Comparison of ENCODE assay signal across 8 cellular contexts in genomic region chr3:141925677-141926076, GRCh38. TPM values are rescaled to one million over a fixed set of nuclear protein-coding genes. Genes with fewer than 3 reads are reported as not detected.
DNase-seq lines count a peak whose midpoint lies in the region; ATAC-seq, FAIRE-seq and TF ChIP-seq lines count a peak whose summit lies in the region.
"Not testable (repeated sequence)": the region's sequence is repeated elsewhere in the genome, so short reads cannot be mapped to it uniquely, and the experiment has no call there.

No MANE protein-coding gene starts in this region.

- H3F3A ChIP-seq in PC-9 (ENCODE audit: insufficient read depth, low read depth), result not testable (repeated sequence)

- H3K9me3 Mint-ChIP-seq in Calu3 (ENCODE audit: low read depth, unreplicated experiment); activated T-cell treated with anti-CD3 and anti-CD28 coated beads, Interleukin-2, amount 50 U/mL, for 72 hours; glutamatergic neuron (ENCODE audit: unreplicated experiment): not testable (repeated sequence)

- not testable (repeated sequence) for H3K4me1 ChIP-seq in HCT116 (ENCODE audit: control insufficient read depth in 1 of 2, insufficient read depth in 2 of 2, low read length in 2 of 2); PC-9 (replicated peaks; ENCODE audit: insufficient read depth); HepG2 (ENCODE audit: insufficient read depth, low read length)

- RAD21 ChIA-PET in HCT116 (lab: Charles Lee; ENCODE audit: low non-redundant PET in 1 of 2, low total read pairs in 2 of 2, uncharacterized antibody in 2 of 2, unreplicated experiment in 2 of 2), result not testable (repeated sequence)

- TF ChIP-seq RAD21 in HCT116 (IDR thresholded peaks at IDR 0.05; ENCODE audit: low read depth); HepG2 (CRISPR knock-in tag; IDR thresholded peaks at IDR 0.05): not testable (repeated sequence)

- not testable (repeated sequence) for DNase-seq in Calu3; HCT116 (ENCODE audit: low read depth, low spot score); PC-9; activated T-cell treated with anti-CD3 and anti-CD28 coated beads, Interleukin-2, amount 50 U/mL, for 72 hours; bronchial epithelial cell (ENCODE audit: low read depth); glutamatergic neuron; HepG2 (ENCODE audit: low spot score); omental fat pad (ENCODE audit: low spot score)

- ATAC-seq in HCT116; activated T-cell treated with anti-CD3 and anti-CD28 coated beads, Interleukin-2, amount 50 U/mL, for 72 hours (replicated peaks in 1 of 2); HepG2: not testable (repeated sequence)
- ATAC-seq in omental fat pad (ENCODE audit: low FRiP score), result peak; percentile 38

- H4K20me1 ChIP-seq in HCT116 (ENCODE audit: insufficient read depth); PC-9 (ENCODE audit: insufficient read depth); HepG2 (ENCODE audit: insufficient read depth, low read length): not testable (repeated sequence)

- BruUV-seq in Calu3 (replicated peaks; lab: Mats Ljungman, UMichigan) (TSS peak; percentile 96), HCT116 (replicated peaks; lab: Mats Ljungman, UMichigan) (TSS peak; percentile 70), PC-9 (replicated peaks; lab: Mats Ljungman, UMichigan) (TSS peak; percentile 49), HepG2 (replicated peaks; lab: Mats Ljungman, UMichigan) (TSS peak; percentile 64)

- not testable (repeated sequence) for H3K4me3 ChIP-seq in HCT116 (replicated peaks in 1 of 2; ENCODE audit: low read depth in 1 of 2, low read length in 2 of 2); PC-9; bronchial epithelial cell (ENCODE audit: low read depth, low read length); HepG2 (replicated peaks in 1 of 3; ENCODE audit: insufficient read depth in 1 of 3, low read depth in 2 of 3, low read length in 3 of 3)

- CTCF ChIA-PET in Calu3 (lab: Charles Lee); HCT116 (lab: Charles Lee); PC-9 (lab: Charles Lee); HepG2 (lab: Yijun Ruan, JAX; ENCODE audit: low intra/inter-chr PET ratio, low total read pairs): not testable (repeated sequence)

- H3K36me3 ChIP-seq in HCT116 (ENCODE audit: control insufficient read depth in 1 of 2, insufficient read depth in 2 of 2, low read length in 2 of 2) (peaks cover 13 to 20% of the 10 kb centered on the region in 2 experiments), HepG2 (replicated peaks in 1 of 2; ENCODE audit: control insufficient read depth in 1 of 2, insufficient read depth in 2 of 2, low read length in 2 of 2) (peaks cover 6 to 17% of the 10 kb centered on the region in 2 experiments; a peak in 2 of 5 replicates)
- not testable (repeated sequence) for H3K36me3 ChIP-seq in PC-9 (ENCODE audit: low read depth); bronchial epithelial cell (ENCODE audit: control insufficient read depth, insufficient read depth, low read length)

- H3K9ac ChIP-seq in HCT116 (ENCODE audit: low read length); HepG2 (ENCODE audit: insufficient read depth, low read depth, low read length): not testable (repeated sequence)

- not testable (repeated sequence) for H3K27me3 Mint-ChIP-seq in Calu3 (ENCODE audit: unreplicated experiment); activated T-cell treated with anti-CD3 and anti-CD28 coated beads, Interleukin-2, amount 50 U/mL, for 72 hours (ENCODE audit: low read depth); glutamatergic neuron (ENCODE audit: unreplicated experiment)

- not testable (repeated sequence) for H3K9me2 ChIP-seq in HCT116 (ENCODE audit: insufficient read depth); PC-9 (ENCODE audit: insufficient read depth)

- H3K27ac ChIP-seq in HCT116 (ENCODE audit: low read depth, low read length); PC-9; HepG2 (ENCODE audit: extremely low read length, insufficient read depth, low read length): not testable (repeated sequence)

- H3K27me3 ChIP-seq in HCT116 (ENCODE audit: insufficient read depth, low read length); PC-9 (ENCODE audit: insufficient read depth, low read depth); bronchial epithelial cell (ENCODE audit: control insufficient read depth, insufficient read depth, low read length); HepG2 (ENCODE audit: control insufficient read depth in 1 of 2, insufficient read depth in 2 of 2, low read length in 2 of 2): not testable (repeated sequence)

- H3K9me3 ChIP-seq in HCT116 (ENCODE audit: control insufficient read depth in 1 of 2, insufficient read depth in 1 of 2, low read depth in 1 of 2, low read length in 2 of 2); PC-9 (ENCODE audit: insufficient read depth, low read depth); HepG2 (ENCODE audit: low read length): not testable (repeated sequence)

- in situ Hi-C loops in HepG2 (cut with HindIII; ENCODE audit: extremely low pct_ligation_motif_present, low pct_unique_long_range_greater_than_20kb), result not testable (repeated sequence)

- not testable (repeated sequence) for H3K4me3 Mint-ChIP-seq in Calu3 (ENCODE audit: low read depth, unreplicated experiment); activated T-cell treated with anti-CD3 and anti-CD28 coated beads, Interleukin-2, amount 50 U/mL, for 72 hours; glutamatergic neuron (ENCODE audit: unreplicated experiment)

- TF ChIP-seq CTCF in Calu3 (IDR thresholded peaks at IDR 0.05; ENCODE audit: unreplicated experiment); HCT116 (IDR thresholded peaks at IDR 0.05 in 2 of 3, conservative IDR thresholded peaks at IDR 0.05 in 1 of 3; ENCODE audit: borderline replicate concordance in 1 of 3, insufficient read depth in 1 of 3, low read depth in 2 of 3, low read length in 2 of 3); PC-9 (conservative IDR thresholded peaks at IDR 0.05); bronchial epithelial cell (IDR thresholded peaks at IDR 0.05; ENCODE audit: insufficient read depth, low read length, severe bottlenecking); glutamatergic neuron (IDR thresholded peaks at IDR 0.05; ENCODE audit: partially characterized antibody, unreplicated experiment); HepG2 (CRISPR knock-in tag; IDR thresholded peaks at IDR 0.05); omental fat pad (IDR thresholded peaks at IDR 0.05): not testable (repeated sequence)

- TF ChIP-seq EP300 in HepG2 (IDR thresholded peaks at IDR 0.05; ENCODE audit: low read depth in 2 of 2, low read length in 2 of 2); HepG2 (CRISPR knock-in tag; IDR thresholded peaks at IDR 0.05; ENCODE audit: borderline replicate concordance): not testable (repeated sequence)

- not testable (repeated sequence) for H2AFZ ChIP-seq in HCT116 (ENCODE audit: low read depth, low read length, poor library complexity, severe bottlenecking); PC-9; HepG2 (ENCODE audit: low read length)

- not testable (repeated sequence) for H3K79me2 ChIP-seq in HCT116 (ENCODE audit: insufficient read depth, low read length); PC-9 (ENCODE audit: low read depth); HepG2 (ENCODE audit: insufficient read depth, low read length)

- intact Hi-C loops in Calu3 (cut with micrococcal nuclease; ENCODE audit: unreplicated experiment); HCT116 (cut with micrococcal nuclease); PC-9 (cut with micrococcal nuclease; ENCODE audit: unreplicated experiment); HepG2 (cut with micrococcal nuclease; ENCODE audit: unreplicated experiment): not testable (repeated sequence)

- not testable (repeated sequence) for TF ChIP-seq POLR2A in HCT116 (IDR thresholded peaks at IDR 0.05; ENCODE audit: borderline replicate concordance, extremely low read depth, insufficient read depth, insufficient read length); HepG2 (IDR thresholded peaks at IDR 0.05; ENCODE audit: insufficient read depth in 1 of 2, low read depth in 2 of 2, low read length in 2 of 2)

- FAIRE-seq in bronchial epithelial cell (lab: Jason Lieb, UNC) (peak; percentile 89), HepG2 (lab: Jason Lieb, UNC) (peak; percentile 48)

- H3K4me1 Mint-ChIP-seq in Calu3 (ENCODE audit: low read depth, unreplicated experiment); activated T-cell treated with anti-CD3 and anti-CD28 coated beads, Interleukin-2, amount 50 U/mL, for 72 hours (ENCODE audit: low read depth); glutamatergic neuron (ENCODE audit: low read depth, unreplicated experiment): not testable (repeated sequence)

- peaks cover 26% of the 10 kb centered on the region for H3K36me3 Mint-ChIP-seq in Calu3 (ENCODE audit: insufficient read depth, unreplicated experiment)
- H3K36me3 Mint-ChIP-seq in activated T-cell treated with anti-CD3 and anti-CD28 coated beads, Interleukin-2, amount 50 U/mL, for 72 hours (ENCODE audit: insufficient read depth in 2 of 2), result peaks cover 6 to 25% of the 10 kb centered on the region in 2 donors
- peaks cover 18% of the 10 kb centered on the region for H3K36me3 Mint-ChIP-seq in glutamatergic neuron (ENCODE audit: unreplicated experiment)

- H3K4me2 ChIP-seq in HCT116 (ENCODE audit: low read length); PC-9; HepG2 (ENCODE audit: low read depth, low read length): not testable (repeated sequence)

- POLR2A ChIA-PET in HCT116 (lab: Charles Lee); PC-9 (lab: Charles Lee; ENCODE audit: unreplicated experiment); HepG2 (lab: Yijun Ruan, JAX): not testable (repeated sequence)

- H3K27ac Mint-ChIP-seq in Calu3 (ENCODE audit: unreplicated experiment), result not testable (repeated sequence)
- H3K27ac Mint-ChIP-seq in activated T-cell treated with anti-CD3 and anti-CD28 coated beads, Interleukin-2, amount 50 U/mL, for 72 hours, result peak overlapping the region; percentile 15
- peak overlapping the region; percentile 62 for H3K27ac Mint-ChIP-seq in glutamatergic neuron (ENCODE audit: unreplicated experiment)

- WGBS in HepG2 (ENCODE audit: low lambda C conversion rate), result 98% methylated on average over 5 of the region's 5 CpGs

RNA-seq across cellular contexts. Expression of gene ATP1B3, which starts 49.2 kb away (rescaled TPM):
- total RNA-seq in Calu3 (2022) (140 and 157 TPM in 2 replicates), HCT116 (2021; ENCODE audit: unreplicated experiment) (147 TPM), PC-9 (2021) (54.3 and 69.7 TPM in 2 replicates), bronchial epithelial cell (79.4 and 89.5 TPM in 2 replicates), glutamatergic neuron (ENCODE audit: unreplicated experiment) (184 TPM), HepG2 (2016; rRNA removed; fragmentation: Illumina TruSeq; extraction: Trizol) (61.6 and 84.3 TPM in 2 replicates), omental fat pad (100 to 1,000 TPM in 3 of 4 donors, 10 to 100 TPM in 1; 70.8 to 487 (median 228) TPM)
- polyA plus RNA-seq in HCT116 (2012), result 140 and 146 TPM in 2 replicates
- total RNA-seq in activated T-cell treated with anti-CD3 and anti-CD28 coated beads, Interleukin-2, amount 50 U/mL, for 72 hours, result 100 to 1,000 TPM in 1 of 2 donors, 10 to 100 TPM in 1; 79.8 to 102 TPM
- 17.6 and 23.7 TPM in 2 replicates for total RNA-seq in HepG2 (2016; cell fraction: cytosol; rRNA removed; fragmentation: Illumina TruSeq; extraction: Trizol; ENCODE audit: low read depth)
- 60.7 and 84.6 TPM in 2 replicates for total RNA-seq in HepG2 (2016; cell fraction: insoluble cytoplasmic fraction; rRNA removed; fragmentation: Illumina TruSeq; extraction: Trizol)
- total RNA-seq in HepG2 (2016; cell fraction: membrane; rRNA removed; fragmentation: Illumina TruSeq; extraction: Trizol), result 41.4 and 48.2 TPM in 2 replicates
- 107 and 136 TPM in 2 replicates for total RNA-seq in HepG2 (2016; cell fraction: nucleus; rRNA removed; fragmentation: Illumina TruSeq; extraction: Trizol)
- polyA plus RNA-seq in HepG2 (2011; rRNA removed), result 65.8 and 93.6 TPM in 2 replicates
- polyA plus RNA-seq in HepG2 (2011; cell fraction: cytosol; rRNA removed), result 60.4 and 102 TPM in 2 replicates
- polyA plus RNA-seq in HepG2 (2011; cell fraction: nucleus; rRNA removed), result 27.5 and 41.2 TPM in 2 replicates
- 108 TPM in 2 replicates for polyA plus RNA-seq in HepG2 (2012)
- polyA plus RNA-seq in HepG2 (2016; cell fraction: cytosol; fragmentation: Illumina TruSeq; extraction: Trizol; ENCODE audit: low read depth), result 33.3 and 33.4 TPM in 2 replicates
- 90.6 and 101 TPM in 2 replicates for polyA plus RNA-seq in HepG2 (2016; cell fraction: insoluble cytoplasmic fraction; fragmentation: Illumina TruSeq; extraction: Trizol; ENCODE audit: low read depth)
- polyA plus RNA-seq in HepG2 (2016; cell fraction: membrane; fragmentation: Illumina TruSeq; extraction: Trizol; ENCODE audit: low read depth), result 46.3 and 50.2 TPM in 2 replicates
- polyA plus RNA-seq in HepG2 (2016; cell fraction: nucleus; fragmentation: Illumina TruSeq; extraction: Trizol; ENCODE audit: insufficient read depth, low read depth), result 276 and 302 TPM in 2 replicates
- polyA minus RNA-seq in HepG2 (2011; rRNA and poly(A)+ RNA removed; ENCODE audit: low replicate concordance), result 36.0 and 221 TPM in 2 replicates
- 33.3 and 35.0 TPM in 2 replicates for polyA minus RNA-seq in HepG2 (2011; cell fraction: cytosol; rRNA and poly(A)+ RNA removed)
- 20.1 and 20.8 TPM in 2 replicates for polyA minus RNA-seq in HepG2 (2011; cell fraction: nucleus; rRNA and poly(A)+ RNA removed)
